In the genomic region with DNA sequence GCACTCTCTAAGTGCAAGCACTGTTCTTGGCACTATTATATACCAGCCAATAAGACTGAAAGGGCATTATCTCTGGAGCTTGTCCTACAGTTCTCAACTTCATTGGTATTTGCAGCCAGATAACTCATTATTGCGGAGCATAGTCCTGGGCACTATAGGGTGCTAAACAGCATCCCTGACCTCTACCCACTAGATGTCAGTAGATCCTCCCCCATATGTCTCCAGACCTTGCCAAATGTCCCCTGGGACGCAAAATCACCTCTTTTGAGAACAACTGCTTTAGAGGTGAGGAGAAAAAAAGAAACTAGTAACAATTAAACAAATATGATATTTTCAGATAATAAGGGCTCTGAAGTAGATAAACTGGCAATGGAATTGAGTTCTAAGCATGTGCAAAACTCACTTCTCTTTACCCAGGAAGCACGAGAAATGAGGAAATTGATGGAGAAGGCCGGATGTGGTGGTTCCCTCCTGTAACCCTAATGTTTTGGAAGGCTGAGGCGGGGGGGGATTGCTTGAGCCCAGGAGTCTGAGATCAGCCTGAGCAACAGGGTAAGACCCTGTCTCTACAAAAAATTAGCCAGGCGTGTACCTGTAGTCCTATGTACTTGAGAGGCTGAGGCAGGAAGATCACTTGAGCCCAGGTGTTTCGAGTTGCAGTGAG, we compare ENCODE assay signal across 8 cellular contexts.
DNase-seq lines count a peak whose midpoint lies in the region; ATAC-seq and TF ChIP-seq lines count a peak whose summit lies in the region.

No MANE protein-coding gene starts in this region.

- peaks cover 36 to 40% (median 37%) of the 10 kb centered on the region in 3 donors for H3K4me1 Mint-ChIP-seq in T-cell

- no peaks in the 10 kb centered on the region for H3K36me3 Mint-ChIP-seq in T-cell

- intact Hi-C loops in lower lobe of right lung (cut with DNase I): no loop called here

- DNase-seq in D341Med (ENCODE audit: low spot score) (peak; percentile 39), WERI-Rb-1 (peak; percentile 37), lower lobe of right lung (no peak), T-cell (no peak), GM03348 (ENCODE audit: low spot score) (no peak)
- no peak for DNase-seq in effector CD8-positive, alpha-beta T cell (lab: John Stamatoyannopoulos, UW)

- H3K9me3 ChIP-seq in WERI-Rb-1 (ENCODE audit: severe bottlenecking): no peaks in the 10 kb centered on the region
- H3K9me3 ChIP-seq in lower lobe of right lung: no peaks in the 10 kb centered on the region

- H3K4me3 Mint-ChIP-seq in T-cell: no peak overlapping the region

- H3K27ac Mint-ChIP-seq in T-cell: no peak overlapping the region

- H3K36me3 ChIP-seq in WERI-Rb-1 (no peaks in the 10 kb centered on the region), lower lobe of right lung (no peaks in the 10 kb centered on the region)

- CTCF ChIA-PET in T-cell (lab: Charles Lee): interaction anchor here in 1 of 2 donors (1.0 kb wide), 1 partner anchor 12 kb away, joined by 5 read pairs; no protein-coding TSS in a partner anchor

- H3K27me3 ChIP-seq in WERI-Rb-1 (ENCODE audit: insufficient read depth, low read depth, severe bottlenecking) (no peaks in the 10 kb centered on the region), lower lobe of right lung (ENCODE audit: low read depth) (no peaks in the 10 kb centered on the region)

- no peaks in the 10 kb centered on the region for H3K9me3 Mint-ChIP-seq in T-cell

- H3K4me1 ChIP-seq in lower lobe of right lung: peaks cover 82% of the 10 kb centered on the region

- POLR2A ChIA-PET in T-cell (lab: Charles Lee): no interaction called here

- H3K4me3 ChIP-seq in WERI-Rb-1 (ENCODE audit: low read depth, low read length): no peak overlapping the region
- H3K4me3 ChIP-seq in lower lobe of right lung: no peak overlapping the region

- TF ChIP-seq CTCF in WERI-Rb-1 (IDR thresholded peaks at IDR 0.05; ENCODE audit: low read depth, low read length) (peak; percentile 70), lower lobe of right lung (IDR thresholded peaks at IDR 0.05) (peak; percentile 44)

- peak; percentile 39 for ATAC-seq in GM19372 (IDR thresholded peaks at IDR 0.05; ENCODE audit: low read depth, unreplicated experiment)
- peak; percentile 58 for ATAC-seq in HG03442 (IDR thresholded peaks at IDR 0.05; ENCODE audit: unreplicated experiment)
- peak; percentile 42 to 63 for ATAC-seq in lower lobe of right lung
- ATAC-seq in T-cell (replicated peaks in 1 of 4): no peak

- H3K27me3 Mint-ChIP-seq in T-cell: no peaks in the 10 kb centered on the region

- no peak overlapping the region for H3K27ac ChIP-seq in WERI-Rb-1
- H3K27ac ChIP-seq in lower lobe of right lung: no peak overlapping the region

Comparison
In these comparisons a context has a peak if more than half of its experiments do, and no peak if none do; other contexts are left out.
1. DNase-seq: peak in D341Med (single experiment) and WERI-Rb-1 (single experiment); none in lower lobe of right lung (single experiment), T-cell (0 of 34), effector CD8-positive, alpha-beta T cell (single experiment) and GM03348 (single experiment).
2. ATAC-seq: peak in GM19372 (single experiment), HG03442 (single experiment) and lower lobe of right lung (2 of 2); none in T-cell (0 of 4).